ENCODE assay signal across 8 cellular contexts in genomic region chr7:100127866-100128601, GRCh38. TPM values are rescaled to one million over a fixed set of nuclear protein-coding genes. Genes with fewer than 3 reads are reported as not detected.
A peak's percentile ranks its signal among the peaks of the same experiment; 100 is the strongest.
DNase-seq lines count a peak whose midpoint lies in the region; ATAC-seq and TF ChIP-seq lines count a peak whose summit lies in the region.

No MANE protein-coding gene starts in this region.

- H3K27ac Mint-ChIP-seq in chondrocyte (ENCODE audit: unreplicated experiment) (peak overlapping the region; percentile 82), type B pancreatic cell (peak overlapping the region; percentile 80)

- TF ChIP-seq CTCF in chondrocyte (IDR thresholded peaks at IDR 0.05) (no peak), type B pancreatic cell (conservative IDR thresholded peaks at IDR 0.05) (no peak), omental fat pad (IDR thresholded peaks at IDR 0.05) (no peak)

- H3K27me3 ChIP-seq in mesendoderm (ENCODE audit: insufficient read depth, low read length, poor library complexity): no peaks in the 10 kb centered on the region

- H3K9me3 Mint-ChIP-seq in chondrocyte (ENCODE audit: low read depth) (no peaks in the 10 kb centered on the region), type B pancreatic cell (no peaks in the 10 kb centered on the region)

- peak overlapping the region; percentile 72 for H3K4me2 ChIP-seq in mesendoderm (ENCODE audit: low read length)

- peak overlapping the region; percentile 11 for H3K18ac ChIP-seq in mesendoderm (ENCODE audit: low read length)

- no peaks in the 10 kb centered on the region for H3K27me3 Mint-ChIP-seq in chondrocyte (ENCODE audit: low read depth)
- no peaks in the 10 kb centered on the region for H3K27me3 Mint-ChIP-seq in type B pancreatic cell

- H3K4me1 ChIP-seq in mesendoderm (ENCODE audit: control insufficient read depth, low read depth, low read length): peaks cover 2% of the 10 kb centered on the region

- no peaks in the 10 kb centered on the region for H3K36me3 Mint-ChIP-seq in chondrocyte (ENCODE audit: low read depth)
- H3K36me3 Mint-ChIP-seq in type B pancreatic cell: no peaks in the 10 kb centered on the region

- no CpG with 5 or more reads among the region's 37 CpGs for WGBS in mesendoderm (ENCODE audit: extremely low coverage, insufficient coverage, low lambda C conversion rate)

- H3K79me1 ChIP-seq in mesendoderm (ENCODE audit: low read length): no peaks in the 10 kb centered on the region

- ATAC-seq in GM18868 (IDR thresholded peaks at IDR 0.05; ENCODE audit: unreplicated experiment) (peak; percentile 10), GM21723 (IDR thresholded peaks at IDR 0.05; ENCODE audit: unreplicated experiment) (no peak), omental fat pad (ENCODE audit: low FRiP score) (no peak)

- peak overlapping the region; percentile 74 for H3K4ac ChIP-seq in mesendoderm (ENCODE audit: low read depth, low read length)

- H3K4me3 ChIP-seq in mesendoderm (ENCODE audit: low read length): peak overlapping the region; percentile 63

- H2BK5ac ChIP-seq in mesendoderm (ENCODE audit: low read length): no peak overlapping the region

- H3K4me3 Mint-ChIP-seq in chondrocyte (ENCODE audit: unreplicated experiment): peak overlapping the region; percentile 99
- peak overlapping the region; percentile 84 for H3K4me3 Mint-ChIP-seq in type B pancreatic cell

- no peak overlapping the region for H2BK120ac ChIP-seq in mesendoderm (ENCODE audit: low read depth, low read length)

- H4K5ac ChIP-seq in mesendoderm (ENCODE audit: low read length): no peak overlapping the region

- H3K79me2 ChIP-seq in mesendoderm (ENCODE audit: control insufficient read depth, insufficient read depth, low read length): no peaks in the 10 kb centered on the region

- H3K4me1 Mint-ChIP-seq in chondrocyte (ENCODE audit: low read depth) (peaks cover 21% of the 10 kb centered on the region), type B pancreatic cell (ENCODE audit: unreplicated experiment) (peaks cover 23% of the 10 kb centered on the region)

- no peak overlapping the region for H3K27ac ChIP-seq in mesendoderm (ENCODE audit: low read depth, low read length)

- peak overlapping the region; percentile 91 for H3K9ac ChIP-seq in mesendoderm (ENCODE audit: low read length)

- H2AK5ac ChIP-seq in mesendoderm (ENCODE audit: low read length): no peak overlapping the region

- DNase-seq in AG08396 (ENCODE audit: low spot score) (peak; percentile 26), SK-N-DZ (ENCODE audit: low spot score) (peak; percentile 53), chondrocyte (ENCODE audit: low spot score) (no peak), mesendoderm (peak; percentile 51), type B pancreatic cell (ENCODE audit: extremely low spot score, unreplicated experiment) (no peak), omental fat pad (ENCODE audit: low spot score) (no peak)

- H3K56ac ChIP-seq in mesendoderm (ENCODE audit: low read length): peak overlapping the region; percentile 94

- H4K8ac ChIP-seq in mesendoderm (ENCODE audit: low read depth, low read length): peak overlapping the region; percentile 2

- no peak overlapping the region for H2BK15ac ChIP-seq in mesendoderm (replicated peaks; ENCODE audit: low read depth)

- H3K36me3 ChIP-seq in mesendoderm (ENCODE audit: control insufficient read depth, insufficient read depth, low read length): no peaks in the 10 kb centered on the region

- no peak overlapping the region for H3K23ac ChIP-seq in mesendoderm (ENCODE audit: low read length)

RNA-seq across cellular contexts. Expression of gene MBLAC1, which starts 1.3 kb away (rescaled TPM):
- polyA plus RNA-seq in SK-N-DZ (2014; cell fraction: cytosol; rRNA removed): 0.54 and 3.1 TPM in 2 replicates
- 0.84 and 4.4 TPM in 2 replicates for polyA plus RNA-seq in SK-N-DZ (2014; cell fraction: nucleus; rRNA removed)
- total RNA-seq in chondrocyte (1.7 to 3.2 TPM (median 2.5 TPM) in 3 replicates), type B pancreatic cell (ENCODE audit: low replicate concordance) (2.7 and 2.8 TPM in 2 replicates), omental fat pad (1 to 10 TPM; 1.3 to 2.9 (median 1.7) TPM)
- polyA plus RNA-seq in mesendoderm (2013, experiment 1 of 2): 1.8 TPM
- polyA plus RNA-seq in mesendoderm (2013, experiment 2 of 2): 1.9 TPM

RNA-seq across cellular contexts. Expression of gene CNPY4, which starts 8.6 kb away (rescaled TPM):
- 21.9 and 22.6 TPM in 2 replicates for polyA plus RNA-seq in SK-N-DZ (2014; cell fraction: cytosol; rRNA removed)
- polyA plus RNA-seq in SK-N-DZ (2014; cell fraction: nucleus; rRNA removed): 12.4 and 22.5 TPM in 2 replicates
- total RNA-seq in chondrocyte: 29.8 to 46.4 TPM (median 31.5 TPM) in 3 replicates
- polyA plus RNA-seq in mesendoderm (2013, experiment 1 of 2): 8.2 TPM
- 8.5 TPM for polyA plus RNA-seq in mesendoderm (2013, experiment 2 of 2)
- total RNA-seq in type B pancreatic cell (ENCODE audit: low replicate concordance): 7.2 and 36.0 TPM in 2 replicates
- 10 to 100 TPM in 2 of 4 donors, 1 to 10 TPM in 2; 5.8 to 18.6 (median 9.6) TPM for total RNA-seq in omental fat pad

RNA-seq across cellular contexts. Expression of gene TAF6, which starts 8.9 kb away (rescaled TPM):
- 76.5 and 98.2 TPM in 2 replicates for polyA plus RNA-seq in SK-N-DZ (2014; cell fraction: cytosol; rRNA removed)
- polyA plus RNA-seq in SK-N-DZ (2014; cell fraction: nucleus; rRNA removed): 92.4 and 94.5 TPM in 2 replicates
- total RNA-seq in chondrocyte: 53.5 to 58.5 TPM (median 54.9 TPM) in 3 replicates
- 53.1 TPM for polyA plus RNA-seq in mesendoderm (2013, experiment 1 of 2)
- 52.5 TPM for polyA plus RNA-seq in mesendoderm (2013, experiment 2 of 2)
- 50.9 and 77.7 TPM in 2 replicates for total RNA-seq in type B pancreatic cell (ENCODE audit: low replicate concordance)
- 10 to 100 TPM; 21.0 to 37.5 (median 30.3) TPM for total RNA-seq in omental fat pad

RNA-seq across cellular contexts. Expression of gene LAMTOR4, which starts 20.7 kb away (rescaled TPM):
- polyA plus RNA-seq in SK-N-DZ (2014; cell fraction: cytosol; rRNA removed): 174 and 196 TPM in 2 replicates
- polyA plus RNA-seq in SK-N-DZ (2014; cell fraction: nucleus; rRNA removed): 200 and 237 TPM in 2 replicates
- total RNA-seq in chondrocyte (73.2 to 89.4 TPM (median 75.7 TPM) in 3 replicates), type B pancreatic cell (ENCODE audit: low replicate concordance) (96.7 and 109 TPM in 2 replicates), omental fat pad (100 to 1,000 TPM; 183 to 194 (median 184) TPM)
- polyA plus RNA-seq in mesendoderm (2013, experiment 1 of 2): 102 TPM
- 105 TPM for polyA plus RNA-seq in mesendoderm (2013, experiment 2 of 2)

RNA-seq across cellular contexts. Expression of gene AP4M1, which starts 26.6 kb away (rescaled TPM):
- 39.4 and 39.9 TPM in 2 replicates for polyA plus RNA-seq in SK-N-DZ (2014; cell fraction: cytosol; rRNA removed)
- polyA plus RNA-seq in SK-N-DZ (2014; cell fraction: nucleus; rRNA removed): 52.2 and 119 TPM in 2 replicates
- 16.9 to 24.8 TPM (median 19.6 TPM) in 3 replicates for total RNA-seq in chondrocyte
- polyA plus RNA-seq in mesendoderm (2013, experiment 1 of 2): 12.2 TPM
- polyA plus RNA-seq in mesendoderm (2013, experiment 2 of 2): 11.9 TPM
- 25.7 and 28.5 TPM in 2 replicates for total RNA-seq in type B pancreatic cell (ENCODE audit: low replicate concordance)
- total RNA-seq in omental fat pad: 10 to 100 TPM in 2 of 4 donors, 1 to 10 TPM in 2; 7.2 to 20.6 (median 9.8) TPM

Comparison
In these comparisons a context has a peak if more than half of its experiments do, and no peak if none do; other contexts are left out.
1. DNase-seq: peak in AG08396 (single experiment), SK-N-DZ (single experiment) and mesendoderm (single experiment); none in chondrocyte (single experiment), type B pancreatic cell (single experiment) and omental fat pad (single experiment).